Comparison of ENCODE assay signal across 8 cellular contexts in the genomic region with DNA sequence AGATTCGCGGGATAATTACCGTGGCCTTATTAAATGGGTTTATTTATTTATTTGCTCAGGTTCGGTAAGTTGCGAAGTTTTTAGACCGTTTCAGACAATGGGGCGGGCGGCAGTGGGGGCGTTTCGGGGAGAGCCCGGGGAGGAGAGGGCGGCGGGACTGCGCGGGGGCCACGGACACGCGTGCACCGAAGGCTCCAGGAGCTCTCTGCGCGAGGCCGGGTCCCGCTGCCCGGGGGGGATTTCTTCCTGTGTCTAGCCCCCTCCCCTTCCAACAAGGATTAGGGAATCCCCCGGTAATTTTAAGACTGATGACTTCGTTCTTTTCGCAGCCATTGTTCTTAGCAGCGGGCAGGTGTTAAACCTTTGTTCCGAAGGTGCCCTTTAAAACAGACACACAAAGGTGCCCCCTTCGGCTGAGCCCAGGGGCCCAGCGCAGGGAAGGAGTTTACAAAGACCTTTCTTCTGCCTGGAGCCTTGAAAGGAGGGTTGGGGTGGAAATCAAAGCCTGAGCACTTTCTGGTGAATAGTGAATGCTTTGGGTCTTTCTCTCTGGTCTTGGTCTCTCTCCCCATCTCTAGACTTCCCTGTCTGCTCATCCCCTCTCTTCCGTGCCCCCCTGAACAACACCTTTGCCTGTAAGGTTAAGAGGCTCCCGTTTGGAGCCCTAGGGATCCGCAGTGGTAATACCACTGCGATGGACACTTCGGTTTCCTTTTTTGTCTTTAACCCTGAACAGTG. TPM values are rescaled to one million over a fixed set of nuclear protein-coding genes. Genes with fewer than 3 reads are reported as not detected.
A peak's percentile ranks its signal among the peaks of the same experiment; 100 is the strongest.
DNase-seq lines count a peak whose midpoint lies in the region; ATAC-seq, FAIRE-seq and TF ChIP-seq lines count a peak whose summit lies in the region.

No MANE protein-coding gene starts in this region.

- H3K9me3 Mint-ChIP-seq in activated CD4-positive, alpha-beta memory T cell treated with anti-CD3 and anti-CD28 coated beads, Interleukin-2, amount 10 ng/mL, durations not matched to agents 7 days and 5 days, result no peaks in the 10 kb centered on the region

- H3K27me3 ChIP-seq in pancreas, result no peaks in the 10 kb centered on the region

- CTCF ChIA-PET in activated CD4-positive, alpha-beta memory T cell treated with anti-CD3 and anti-CD28 coated beads, Interleukin-2, amount 10 ng/mL, durations not matched to agents 7 days and 5 days (lab: Charles Lee), result interaction anchor here (0.7 to 4.2 kb wide), 6 partner anchors 9 to 304 kb away, joined by 3 to 62 read pairs (median 24); no protein-coding TSS in a partner anchor

- TF ChIP-seq CTCF in epithelial cell of proximal tubule (conservative IDR thresholded peaks at IDR 0.05; ENCODE audit: low read depth, low read length) (no peak), pancreas (IDR thresholded peaks at IDR 0.05) (no peak)

- peak; percentile 74 for DNase-seq in activated CD8-positive, alpha-beta memory T cell treated with anti-CD3 and anti-CD28 coated beads for 24 hours
- no peak for DNase-seq in activated CD8-positive, alpha-beta memory T cell treated with anti-CD3 and anti-CD28 coated beads, Interleukin-2, amount 50 U/mL, for 48 hours
- DNase-seq in activated CD4-positive, alpha-beta memory T cell treated with anti-CD3 and anti-CD28 coated beads, Interleukin-2, amount 10 ng/mL, durations not matched to agents 7 days and 5 days, result no peak
- DNase-seq in epithelial cell of proximal tubule (ENCODE audit: low read depth) (no peak), pancreas (peak in 2 of 6 donors; percentile 31 to 66), NCI-H2081 treated with DMSO at 0.1 percent for 48 hours (lab: John Stamatoyannopoulos, UW) (no peak), NCI-H1048 (lab: John Stamatoyannopoulos, UW) (no peak)

- H3K4me1 ChIP-seq in pancreas, result peaks cover 12 to 26% (median 18%) of the 10 kb centered on the region in 3 donors

- H3K36me3 Mint-ChIP-seq in activated CD4-positive, alpha-beta memory T cell treated with anti-CD3 and anti-CD28 coated beads, Interleukin-2, amount 10 ng/mL, durations not matched to agents 7 days and 5 days (ENCODE audit: low read depth), result peaks cover 43% of the 10 kb centered on the region

- H3K4me3 Mint-ChIP-seq in activated CD4-positive, alpha-beta memory T cell treated with anti-CD3 and anti-CD28 coated beads, Interleukin-2, amount 10 ng/mL, durations not matched to agents 7 days and 5 days, result peak overlapping the region; percentile 84

- peak overlapping the region; percentile 73 for H3K27ac Mint-ChIP-seq in activated CD4-positive, alpha-beta memory T cell treated with anti-CD3 and anti-CD28 coated beads, Interleukin-2, amount 10 ng/mL, durations not matched to agents 7 days and 5 days

- H3K4me3 ChIP-seq in epithelial cell of proximal tubule (ENCODE audit: low read depth, low read length) (peak overlapping the region; percentile 59), pancreas (peak overlapping the region; percentile 62 to 76 (median 65))

- FAIRE-seq in pancreas (lab: Jason Lieb, UNC), result no peak

- 21 to 23% methylated on average over 36 of the region's 36 CpGs for WGBS in pancreas, 2 donors

- H3K4me1 Mint-ChIP-seq in activated CD4-positive, alpha-beta memory T cell treated with anti-CD3 and anti-CD28 coated beads, Interleukin-2, amount 10 ng/mL, durations not matched to agents 7 days and 5 days, result peaks cover 69% of the 10 kb centered on the region

- H3K27me3 Mint-ChIP-seq in activated CD4-positive, alpha-beta memory T cell treated with anti-CD3 and anti-CD28 coated beads, Interleukin-2, amount 10 ng/mL, durations not matched to agents 7 days and 5 days, result peaks cover 6% of the 10 kb centered on the region

- peak overlapping the region in 3 of 4 donors; percentile 8 to 97 (median 96) for H3K27ac ChIP-seq in pancreas

- POLR2A ChIA-PET in activated CD4-positive, alpha-beta memory T cell treated with anti-CD3 and anti-CD28 coated beads, Interleukin-2, amount 10 ng/mL, durations not matched to agents 7 days and 5 days (lab: Charles Lee), result interaction anchor here (0.6 to 4.5 kb wide), 4 partner anchors 9 to 247 kb away, joined by 3 to 82 read pairs (median 26); no protein-coding TSS in a partner anchor

- intact Hi-C loops in pancreas (cut with DNase I), result loop anchor here in 1 of 3 donors (10.0 kb wide), 2 partner anchors 264 to 854 kb away; no protein-coding TSS in a partner anchor

- no peaks in the 10 kb centered on the region for H3K9me3 ChIP-seq in pancreas

- ATAC-seq in pancreas, result no peak
- ATAC-seq in HG02884 (IDR thresholded peaks at IDR 0.05; ENCODE audit: unreplicated experiment), result no peak

- no peaks in the 10 kb centered on the region for H3K36me3 ChIP-seq in pancreas

RNA-seq across cellular contexts. Expression of a gene that starts 2.1 kb away (rescaled TPM):
- 10 to 100 TPM; 62.8 to 68.3 TPM for total RNA-seq in activated CD4-positive, alpha-beta memory T cell treated with anti-CD3 and anti-CD28 coated beads, Interleukin-2, amount 10 ng/mL, durations not matched to agents 7 days and 5 days
- total RNA-seq in epithelial cell of proximal tubule, result 11.1 and 14.2 TPM in 2 replicates
- total RNA-seq in pancreas, result 10 to 100 TPM in 3 of 6 donors, 1 to 10 TPM in 3; 4.0 to 66.9 (median 8.9) TPM
- polyA plus RNA-seq in pancreas, result 10 to 100 TPM; 20.8 to 21.2 TPM
